Comparison of ENCODE assay signal across 9 cellular contexts in genomic region chr3:9897408-9898372, GRCh38.
DNase-seq lines count a peak whose midpoint lies in the region; ATAC-seq and TF ChIP-seq lines count a peak whose summit lies in the region.
"Had no signal": no experiment of that assay in that cellular context is flagged by ENCODE, and none has a peak within 500 bp of the region (broad histone marks: within the 10 kb centered on the region; RNA-seq: fewer than 3 reads in every experiment).

No MANE protein-coding gene starts in this region.

- H3K36me3 Mint-ChIP-seq in memory B cell: peaks cover 9% of the 10 kb centered on the region

- DNase-seq in DMS53 treated with DMSO at 0.1 percent for 48 hours (lab: John Stamatoyannopoulos, UW; ENCODE audit: unreplicated experiment) (peak; percentile 58), astrocyte of the spinal cord (ENCODE audit: low read depth, low spot score) (peak; percentile 34), memory B cell (ENCODE audit: low spot score in 2 of 2) (no peak), NCI-H1694 treated with DMSO at 0.1 percent for 48 hours (lab: John Stamatoyannopoulos, UW) (no peak)
- no peak for DNase-seq in stimulated activated CD4-positive, alpha-beta T cell treated with anti-CD3 and anti-CD28 coated beads, Interleukin-12 subunit alpha, Interleukin-12 subunit beta, amount 100 ng/mL, for 4 hours

- peak overlapping the region; percentile 15 for H3K27ac Mint-ChIP-seq in memory B cell

- H3K4me3 ChIP-seq in astrocyte of the spinal cord (ENCODE audit: low read depth, low read length): no peak overlapping the region

- ATAC-seq in HG03139 (IDR thresholded peaks at IDR 0.05; ENCODE audit: unreplicated experiment) (peak; percentile 67), memory B cell (ENCODE audit: low read depth) (no peak), GM18519 (IDR thresholded peaks at IDR 0.05; ENCODE audit: low FRiP score, unreplicated experiment) (no peak), HG02571 (IDR thresholded peaks at IDR 0.05; ENCODE audit: unreplicated experiment) (no peak)
- ATAC-seq: Panc1 had no signal

- no peak overlapping the region for H3K4me3 Mint-ChIP-seq in memory B cell

- peaks cover 17% of the 10 kb centered on the region for H3K4me1 Mint-ChIP-seq in memory B cell

- no peak for TF ChIP-seq CTCF in astrocyte of the spinal cord (IDR thresholded peaks at IDR 0.05; ENCODE audit: low read depth, low read length)

- in situ Hi-C loops in astrocyte of the spinal cord (cut with HindIII; ENCODE audit: low sequenced_read_pairs): no loop called here

- no peaks in the 10 kb centered on the region for H3K27me3 Mint-ChIP-seq in memory B cell

- no peaks in the 10 kb centered on the region for H3K9me3 Mint-ChIP-seq in memory B cell

Comparison
In these comparisons a context has a peak if more than half of its experiments do, and no peak if none do; other contexts are left out.
1. DNase-seq: peak in DMS53 treated with DMSO at 0.1 percent for 48 hours (single experiment) and astrocyte of the spinal cord (single experiment); none in memory B cell (0 of 2), NCI-H1694 treated with DMSO at 0.1 percent for 48 hours (single experiment) and stimulated activated CD4-positive, alpha-beta T cell treated with anti-CD3 and anti-CD28 coated beads, Interleukin-12 subunit alpha, Interleukin-12 subunit beta, amount 100 ng/mL, for 4 hours (single experiment).